In genomic region chr2:120864981-120865380, GRCh38 we compare ENCODE assay signal across 1 cellular context.
TF ChIP-seq lines count a peak whose summit lies in the region.

No MANE protein-coding gene starts in this region.

TF ChIP-seq in A549, 52 proteins besides CTCF, POLR2A, EP300 and RAD21 (continued from another document):
- TF ChIP-seq MAFK (IDR thresholded peaks at IDR 0.05; ENCODE audit: partially characterized antibody) (no peak), MYC (IDR thresholded peaks at IDR 0.05; ENCODE audit: borderline replicate concordance, low read length) (no peak), E2F6 (IDR thresholded peaks at IDR 0.05; ENCODE audit: borderline replicate concordance, low read depth) (no peak)
TF ChIP-seq in A549: peak in this region for 0.
